In genomic region chr1:14467112-14467511, GRCh38 we compare ENCODE assay signal across 22 cellular contexts.
"Had no signal": no experiment of that assay in that cellular context is flagged by ENCODE, and none has a peak within 500 bp of the region (broad histone marks: within the 10 kb centered on the region; RNA-seq: fewer than 3 reads in every experiment).

No MANE protein-coding gene starts in this region.

- DNase-seq: IMR-90, Karpas-422, KG1, MG63, NCI-H1092, NCI-H1105 treated with DMSO at 0.1 percent for 48 hours, NCI-H1417 treated with DMSO at 0.1 percent for 48 hours, NCI-H146, NCI-H187, NCI-H2029, NCI-H2081 treated with DMSO at 0.1 percent for 48 hours, NCI-H2171, NCI-H226, NCI-H446, NCI-H510A, NCI-H524 treated with DMSO at 0.1 percent for 48 hours, NCI-H69, NCI-H774, Right ventricle myocardium superior, RPMI8226, SK-N-SH, SW 1271 had no signal
